1 cellular context compared by ENCODE assay signal in genomic region chr11:100980156-100980555, GRCh38.
TF ChIP-seq lines count a peak whose summit lies in the region.

No MANE protein-coding gene starts in this region.

TF ChIP-seq in GM12878, 131 proteins besides CTCF, POLR2A, EP300 and RAD21 (continued from another document):
- TF ChIP-seq SREBF2 (IDR thresholded peaks at IDR 0.05; ENCODE audit: low read length) (no peak), FOXK2 (IDR thresholded peaks at IDR 0.05) (no peak)
